1 cellular context compared by ENCODE assay signal in the genomic region with DNA sequence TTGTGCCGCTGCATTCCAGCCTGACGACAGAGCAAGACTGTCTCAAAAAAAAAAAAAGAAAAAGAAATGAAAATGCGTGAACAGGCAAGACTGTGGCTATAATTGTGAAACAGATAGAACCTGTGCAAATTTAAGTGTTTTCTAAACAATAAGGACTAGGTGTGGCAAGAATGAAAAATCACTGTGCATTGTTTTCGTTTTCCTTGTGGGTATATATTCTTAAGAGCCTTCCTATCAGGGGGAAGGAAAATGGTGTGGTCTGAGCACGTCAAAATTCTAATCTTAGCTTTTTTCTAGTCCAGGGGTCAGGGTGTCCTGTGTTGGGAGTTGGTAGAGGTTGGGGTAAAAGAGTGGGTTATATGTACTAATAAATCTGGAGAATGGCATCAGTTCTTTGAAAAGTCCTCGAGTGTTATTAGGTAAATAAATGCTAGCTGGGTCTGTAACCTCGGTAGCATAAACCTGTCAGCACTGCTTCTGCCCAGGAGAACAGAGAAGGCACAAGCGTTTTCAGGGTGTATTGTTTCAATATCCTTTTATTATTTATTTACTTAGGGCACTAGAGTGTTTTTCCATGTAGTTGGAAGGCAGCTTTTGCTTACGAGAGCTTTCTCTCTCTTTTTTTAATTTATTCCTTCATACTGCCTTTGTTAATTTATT.
TF ChIP-seq lines count a peak whose summit lies in the region.

No MANE protein-coding gene starts in this region.

TF ChIP-seq in HEK293, 187 proteins besides CTCF, POLR2A, EP300 and RAD21 (continued from another document):
- TF ChIP-seq, protein P1, sequence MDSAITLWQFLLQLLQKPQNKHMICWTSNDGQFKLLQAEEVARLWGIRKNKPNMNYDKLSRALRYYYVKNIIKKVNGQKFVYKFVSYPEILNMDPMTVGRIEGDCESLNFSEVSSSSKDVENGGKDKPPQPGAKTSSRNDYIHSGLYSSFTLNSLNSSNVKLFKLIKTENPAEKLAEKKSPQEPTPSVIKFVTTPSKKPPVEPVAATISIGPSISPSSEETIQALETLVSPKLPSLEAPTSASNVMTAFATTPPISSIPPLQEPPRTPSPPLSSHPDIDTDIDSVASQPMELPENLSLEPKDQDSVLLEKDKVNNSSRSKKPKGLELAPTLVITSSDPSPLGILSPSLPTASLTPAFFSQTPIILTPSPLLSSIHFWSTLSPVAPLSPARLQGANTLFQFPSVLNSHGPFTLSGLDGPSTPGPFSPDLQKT (IDR thresholded peaks at IDR 0.05; ENCODE audit: borderline replicate concordance, low read depth, low read length) = no peak
- TF ChIP-seq ZNF394 (tag by site-specific recombination; IDR thresholded peaks at IDR 0.05; ENCODE audit: borderline replicate concordance) = no peak
- peak; percentile 48 for TF ChIP-seq WT1 (tag by site-specific recombination; IDR thresholded peaks at IDR 0.05)
